ENCODE assay signal across 10 cellular contexts in genomic region chr4:120865985-120866384, GRCh38. TPM values are rescaled to one million over a fixed set of nuclear protein-coding genes. Genes with fewer than 3 reads are reported as not detected.
DNase-seq lines count a peak whose midpoint lies in the region; ATAC-seq and TF ChIP-seq lines count a peak whose summit lies in the region.
"Had no signal": no experiment of that assay in that cellular context is flagged by ENCODE, and none has a peak within 500 bp of the region (broad histone marks: within the 10 kb centered on the region; RNA-seq: fewer than 3 reads in every experiment).

No MANE protein-coding gene starts in this region.

- H3K4me1 ChIP-seq in PC-3 (ENCODE audit: insufficient read depth, low read length) = no peaks in the 10 kb centered on the region

- H3K9me3 ChIP-seq in PC-3 (ENCODE audit: low read length) = no peaks in the 10 kb centered on the region

- CTCF ChIA-PET in PC-3 (lab: Charles Lee) = no interaction called here

- DNase-seq in DMS153 (lab: John Stamatoyannopoulos, UW) (peak; percentile 14), astrocyte of the hippocampus (ENCODE audit: low read depth, low spot score) (peak; percentile 54), 8988T (no peak), NCI-H1694 (lab: John Stamatoyannopoulos, UW) (no peak), PC-3 (no peak)
- DNase-seq: activated CD4-positive, alpha-beta T cell treated with anti-CD3 and anti-CD28 coated beads, Interleukin-2, amount 50 U/mL, for 1 hour had no signal

- no peak overlapping the region for H3K4me2 ChIP-seq in PC-3 (ENCODE audit: low read length)

- no peaks in the 10 kb centered on the region for H3K79me2 ChIP-seq in PC-3 (ENCODE audit: low read length)

- H2AFZ ChIP-seq in PC-3 (ENCODE audit: low read length) = no peak overlapping the region

- H3K36me3 ChIP-seq in PC-3 (ENCODE audit: low read depth, low read length) = no peaks in the 10 kb centered on the region

- no peak overlapping the region for H3K9ac ChIP-seq in PC-3 (ENCODE audit: low read length)

- H4K20me1 ChIP-seq in PC-3 (ENCODE audit: low read length) = no peaks in the 10 kb centered on the region

- no peaks in the 10 kb centered on the region for H3K9me2 ChIP-seq in PC-3 (replicated peaks; ENCODE audit: low read length)

- no peaks in the 10 kb centered on the region for H3F3A ChIP-seq in PC-3 (ENCODE audit: low read length, unreplicated experiment)

- H3K27me3 ChIP-seq in PC-3 (ENCODE audit: low read length) = no peaks in the 10 kb centered on the region

- H3K27ac ChIP-seq in PC-3 (ENCODE audit: low read length) = no peak overlapping the region

- no peak for TF ChIP-seq CTCF in PC-3 (conservative IDR thresholded peaks at IDR 0.05; ENCODE audit: low read depth, low read length)

- POLR2A ChIA-PET in PC-3 (lab: Charles Lee; ENCODE audit: unreplicated experiment) = no interaction called here

- BruUV-seq in PC-3 (replicated peaks; lab: Mats Ljungman, UMichigan) = no TSS peak

- ATAC-seq in GM21526 (IDR thresholded peaks at IDR 0.05; ENCODE audit: low FRiP score, unreplicated experiment) (peak; percentile 84), HG03565 (IDR thresholded peaks at IDR 0.05; ENCODE audit: unreplicated experiment) (peak; percentile 77), HG03378 (IDR thresholded peaks at IDR 0.05; ENCODE audit: unreplicated experiment) (no peak), PC-3 (no peak)
- ATAC-seq: left lobe of liver had no signal

- intact Hi-C loops in PC-3 (cut with micrococcal nuclease) = no loop called here

- no peak overlapping the region for H3K4me3 ChIP-seq in PC-3 (ENCODE audit: low read length)

RNA-seq across cellular contexts. Expression of gene PRDM5, which starts 56.5 kb away (rescaled TPM):
- total RNA-seq in PC-3 (2014; rRNA removed) = 2.4 and 3.9 TPM in 2 replicates

Comparison
In these comparisons a context has a peak if more than half of its experiments do, and no peak if none do; other contexts are left out.
1. DNase-seq: peak in DMS153 (single experiment) and astrocyte of the hippocampus (single experiment); none in 8988T (single experiment), NCI-H1694 (single experiment) and PC-3 (single experiment).
2. ATAC-seq: peak in GM21526 (single experiment) and HG03565 (single experiment); none in HG03378 (single experiment) and PC-3 (single experiment).